ENCODE assay signal across 1 cellular context in genomic region chr5:137935694-137936093, GRCh38.
TF ChIP-seq lines count a peak whose summit lies in the region.

No MANE protein-coding gene starts in this region.

TF ChIP-seq in HEK293T, 16 proteins besides CTCF, POLR2A, EP300 and RAD21:
- TF ChIP-seq PKNOX1 (IDR thresholded peaks at IDR 0.05) (peak; percentile 47; the same call in 1 of the 2 replicates), L3MBTL2 (conservative IDR thresholded peaks at IDR 0.05) (no peak)
